1 cellular context compared by ENCODE assay signal in the genomic region with DNA sequence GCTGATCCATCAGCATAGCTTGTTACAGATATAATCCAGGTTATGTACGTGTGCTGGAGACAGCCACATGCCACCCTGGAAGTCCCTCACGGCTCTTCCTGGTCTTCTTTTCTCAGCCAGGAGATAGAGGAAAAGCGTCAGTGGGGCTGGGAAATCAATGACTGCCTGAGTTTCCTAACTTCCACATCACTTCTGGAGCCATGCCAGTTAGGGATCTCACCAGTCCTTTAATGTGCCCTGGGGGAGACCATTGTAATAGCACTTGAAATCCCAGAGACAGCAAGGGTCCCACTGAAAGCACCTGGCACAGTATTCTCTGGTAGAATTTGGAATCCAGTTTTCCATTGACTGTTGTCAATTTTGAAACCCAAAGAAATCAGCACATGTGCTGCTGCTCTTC.
TF ChIP-seq lines count a peak whose summit lies in the region.

No MANE protein-coding gene starts in this region.

TF ChIP-seq in HepG2, 621 proteins besides CTCF, POLR2A, EP300 and RAD21:
- TF ChIP-seq, protein P1, sequence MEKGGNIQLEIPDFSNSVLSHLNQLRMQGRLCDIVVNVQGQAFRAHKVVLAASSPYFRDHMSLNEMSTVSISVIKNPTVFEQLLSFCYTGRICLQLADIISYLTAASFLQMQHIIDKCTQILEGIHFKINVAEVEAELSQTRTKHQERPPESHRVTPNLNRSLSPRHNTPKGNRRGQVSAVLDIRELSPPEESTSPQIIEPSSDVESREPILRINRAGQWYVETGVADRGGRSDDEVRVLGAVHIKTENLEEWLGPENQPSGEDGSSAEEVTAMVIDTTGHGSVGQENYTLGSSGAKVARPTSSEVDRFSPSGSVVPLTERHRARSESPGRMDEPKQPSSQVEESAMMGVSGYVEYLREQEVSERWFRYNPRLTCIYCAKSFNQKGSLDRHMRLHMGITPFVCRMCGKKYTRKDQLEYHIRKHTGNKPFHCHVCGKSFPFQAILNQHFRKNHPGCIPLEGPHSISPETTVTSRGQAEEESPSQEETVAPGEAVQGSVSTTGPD (CRISPR knock-in tag; IDR thresholded peaks at IDR 0.05): peak; percentile 38; the same call in 1 of the 2 replicates
- TF ChIP-seq ZKSCAN8 (CRISPR knock-in tag; IDR thresholded peaks at IDR 0.05; ENCODE audit: borderline replicate concordance) (no peak), BRD4 (CRISPR knock-in tag; IDR thresholded peaks at IDR 0.05) (no peak), DNMT1 (CRISPR knock-in tag; IDR thresholded peaks at IDR 0.05) (no peak), MAZ (IDR thresholded peaks at IDR 0.05; ENCODE audit: borderline replicate concordance, low read depth, low read length) (no peak), MAZ (CRISPR knock-in tag; IDR thresholded peaks at IDR 0.05; ENCODE audit: low read depth) (no peak), ZNF282 (IDR thresholded peaks at IDR 0.05; ENCODE audit: partially characterized antibody) (no peak), ZNF841 (CRISPR knock-in tag; IDR thresholded peaks at IDR 0.05; ENCODE audit: borderline replicate concordance) (no peak), ZNF441 (CRISPR knock-in tag; IDR thresholded peaks at IDR 0.05; ENCODE audit: borderline replicate concordance) (no peak), ISL2 (CRISPR knock-in tag; IDR thresholded peaks at IDR 0.05) (no peak), ZNF292 (CRISPR knock-in tag; IDR thresholded peaks at IDR 0.05; ENCODE audit: borderline replicate concordance, low read depth) (no peak), HOXA9 (CRISPR knock-in tag; IDR thresholded peaks at IDR 0.05; ENCODE audit: borderline replicate concordance) (no peak), NCOA2 (CRISPR knock-in tag; IDR thresholded peaks at IDR 0.05) (no peak), STAG1 (CRISPR knock-in tag; IDR thresholded peaks at IDR 0.05) (no peak), ZNF230 (CRISPR knock-in tag; IDR thresholded peaks at IDR 0.05) (no peak), ZNF567 (CRISPR knock-in tag; IDR thresholded peaks at IDR 0.05; ENCODE audit: borderline replicate concordance) (no peak), REPIN1 (CRISPR knock-in tag; IDR thresholded peaks at IDR 0.05; ENCODE audit: borderline replicate concordance, low read depth) (no peak), ZNF496 (CRISPR knock-in tag; IDR thresholded peaks at IDR 0.05; ENCODE audit: insufficient replicate concordance) (no peak), ZNF572 (CRISPR knock-in tag; IDR thresholded peaks at IDR 0.05) (no peak), XRCC5 (optimal IDR thresholded peaks at IDR 0.05; ENCODE audit: low read length) (peak; percentile 0), ZNF30 (CRISPR knock-in tag; IDR thresholded peaks at IDR 0.05) (no peak), NRL (CRISPR knock-in tag; IDR thresholded peaks at IDR 0.05; ENCODE audit: borderline replicate concordance) (no peak), ZMAT3 (CRISPR knock-in tag; conservative IDR thresholded peaks at IDR 0.05) (no peak), MLLT10 (CRISPR knock-in tag; IDR thresholded peaks at IDR 0.05) (no peak), MED8 (CRISPR knock-in tag; IDR thresholded peaks at IDR 0.05; ENCODE audit: insufficient replicate concordance) (peak; percentile 17), ZNF451 (CRISPR knock-in tag; IDR thresholded peaks at IDR 0.05) (no peak), ZNF136 (CRISPR knock-in tag; IDR thresholded peaks at IDR 0.05; ENCODE audit: low read depth) (peak; percentile 72; the same call in 1 of the 2 replicates), LCORL (IDR thresholded peaks at IDR 0.05) (no peak), LCORL (CRISPR knock-in tag; IDR thresholded peaks at IDR 0.05) (peak; percentile 46; the same call in 1 of the 2 replicates), NR3C1 (CRISPR knock-in tag; IDR thresholded peaks at IDR 0.05) (no peak), CHD2 (IDR thresholded peaks at IDR 0.05; ENCODE audit: low read depth, low read length) (no peak), CREB1 (IDR thresholded peaks at IDR 0.05) (no peak), CREB1 (CRISPR knock-in tag; IDR thresholded peaks at IDR 0.05) (0 out of 2 replicates have a peak, but pooled peaks have one; percentile 0)
- TF ChIP-seq, protein P2, sequence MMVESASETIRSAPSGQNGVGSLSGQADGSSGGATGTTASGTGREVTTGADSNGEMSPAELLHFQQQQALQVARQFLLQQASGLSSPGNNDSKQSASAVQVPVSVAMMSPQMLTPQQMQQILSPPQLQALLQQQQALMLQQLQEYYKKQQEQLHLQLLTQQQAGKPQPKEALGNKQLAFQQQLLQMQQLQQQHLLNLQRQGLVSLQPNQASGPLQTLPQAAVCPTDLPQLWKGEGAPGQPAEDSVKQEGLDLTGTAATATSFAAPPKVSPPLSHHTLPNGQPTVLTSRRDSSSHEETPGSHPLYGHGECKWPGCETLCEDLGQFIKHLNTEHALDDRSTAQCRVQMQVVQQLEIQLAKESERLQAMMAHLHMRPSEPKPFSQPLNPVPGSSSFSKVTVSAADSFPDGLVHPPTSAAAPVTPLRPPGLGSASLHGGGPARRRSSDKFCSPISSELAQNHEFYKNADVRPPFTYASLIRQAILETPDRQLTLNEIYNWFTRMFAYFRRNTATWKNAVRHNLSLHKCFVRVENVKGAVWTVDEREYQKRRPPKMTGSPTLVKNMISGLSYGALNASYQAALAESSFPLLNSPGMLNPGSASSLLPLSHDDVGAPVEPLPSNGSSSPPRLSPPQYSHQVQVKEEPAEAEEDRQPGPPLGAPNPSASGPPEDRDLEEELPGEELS (CRISPR knock-in tag; IDR thresholded peaks at IDR 0.05): no peak
- TF ChIP-seq, protein P3, sequence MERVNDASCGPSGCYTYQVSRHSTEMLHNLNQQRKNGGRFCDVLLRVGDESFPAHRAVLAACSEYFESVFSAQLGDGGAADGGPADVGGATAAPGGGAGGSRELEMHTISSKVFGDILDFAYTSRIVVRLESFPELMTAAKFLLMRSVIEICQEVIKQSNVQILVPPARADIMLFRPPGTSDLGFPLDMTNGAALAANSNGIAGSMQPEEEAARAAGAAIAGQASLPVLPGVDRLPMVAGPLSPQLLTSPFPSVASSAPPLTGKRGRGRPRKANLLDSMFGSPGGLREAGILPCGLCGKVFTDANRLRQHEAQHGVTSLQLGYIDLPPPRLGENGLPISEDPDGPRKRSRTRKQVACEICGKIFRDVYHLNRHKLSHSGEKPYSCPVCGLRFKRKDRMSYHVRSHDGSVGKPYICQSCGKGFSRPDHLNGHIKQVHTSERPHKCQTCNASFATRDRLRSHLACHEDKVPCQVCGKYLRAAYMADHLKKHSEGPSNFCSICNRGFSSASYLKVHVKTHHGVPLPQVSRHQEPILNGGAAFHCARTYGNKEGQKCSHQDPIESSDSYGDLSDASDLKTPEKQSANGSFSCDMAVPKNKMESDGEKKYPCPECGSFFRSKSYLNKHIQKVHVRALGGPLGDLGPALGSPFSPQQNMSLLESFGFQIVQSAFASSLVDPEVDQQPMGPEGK (CRISPR knock-in tag; IDR thresholded peaks at IDR 0.05): no peak
- TF ChIP-seq, protein P4, sequence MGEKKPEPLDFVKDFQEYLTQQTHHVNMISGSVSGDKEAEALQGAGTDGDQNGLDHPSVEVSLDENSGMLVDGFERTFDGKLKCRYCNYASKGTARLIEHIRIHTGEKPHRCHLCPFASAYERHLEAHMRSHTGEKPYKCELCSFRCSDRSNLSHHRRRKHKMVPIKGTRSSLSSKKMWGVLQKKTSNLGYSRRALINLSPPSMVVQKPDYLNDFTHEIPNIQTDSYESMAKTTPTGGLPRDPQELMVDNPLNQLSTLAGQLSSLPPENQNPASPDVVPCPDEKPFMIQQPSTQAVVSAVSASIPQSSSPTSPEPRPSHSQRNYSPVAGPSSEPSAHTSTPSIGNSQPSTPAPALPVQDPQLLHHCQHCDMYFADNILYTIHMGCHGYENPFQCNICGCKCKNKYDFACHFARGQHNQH (CRISPR knock-in tag; IDR thresholded peaks at IDR 0.05): no peak
- TF ChIP-seq, protein P5, sequence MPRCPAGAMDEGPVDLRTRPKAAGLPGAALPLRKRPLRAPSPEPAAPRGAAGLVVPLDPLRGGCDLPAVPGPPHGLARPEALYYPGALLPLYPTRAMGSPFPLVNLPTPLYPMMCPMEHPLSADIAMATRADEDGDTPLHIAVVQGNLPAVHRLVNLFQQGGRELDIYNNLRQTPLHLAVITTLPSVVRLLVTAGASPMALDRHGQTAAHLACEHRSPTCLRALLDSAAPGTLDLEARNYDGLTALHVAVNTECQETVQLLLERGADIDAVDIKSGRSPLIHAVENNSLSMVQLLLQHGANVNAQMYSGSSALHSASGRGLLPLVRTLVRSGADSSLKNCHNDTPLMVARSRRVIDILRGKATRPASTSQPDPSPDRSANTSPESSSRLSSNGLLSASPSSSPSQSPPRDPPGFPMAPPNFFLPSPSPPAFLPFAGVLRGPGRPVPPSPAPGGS (CRISPR knock-in tag; IDR thresholded peaks at IDR 0.05): no peak
- TF ChIP-seq, protein P6, sequence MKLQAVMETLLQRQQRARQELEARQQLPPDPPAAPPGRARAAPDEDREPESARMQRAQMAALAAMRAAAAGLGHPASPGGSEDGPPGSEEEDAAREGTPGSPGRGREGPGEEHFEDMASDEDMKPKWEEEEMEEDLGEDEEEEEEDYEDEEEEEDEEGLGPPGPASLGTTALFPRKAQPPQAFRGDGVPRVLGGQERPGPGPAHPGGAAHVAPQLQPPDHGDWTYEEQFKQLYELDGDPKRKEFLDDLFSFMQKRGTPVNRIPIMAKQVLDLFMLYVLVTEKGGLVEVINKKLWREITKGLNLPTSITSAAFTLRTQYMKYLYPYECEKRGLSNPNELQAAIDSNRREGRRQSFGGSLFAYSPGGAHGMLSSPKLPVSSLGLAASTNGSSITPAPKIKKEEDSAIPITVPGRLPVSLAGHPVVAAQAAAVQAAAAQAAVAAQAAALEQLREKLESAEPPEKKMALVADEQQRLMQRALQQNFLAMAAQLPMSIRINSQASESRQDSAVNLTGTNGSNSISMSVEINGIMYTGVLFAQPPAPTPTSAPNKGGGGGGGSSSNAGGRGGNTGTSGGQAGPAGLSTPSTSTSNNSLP (IDR thresholded peaks at IDR 0.05; ENCODE audit: low read depth, low read length): no peak
- TF ChIP-seq, protein P7, sequence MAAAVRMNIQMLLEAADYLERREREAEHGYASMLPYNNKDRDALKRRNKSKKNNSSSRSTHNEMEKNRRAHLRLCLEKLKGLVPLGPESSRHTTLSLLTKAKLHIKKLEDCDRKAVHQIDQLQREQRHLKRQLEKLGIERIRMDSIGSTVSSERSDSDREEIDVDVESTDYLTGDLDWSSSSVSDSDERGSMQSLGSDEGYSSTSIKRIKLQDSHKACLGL (CRISPR knock-in tag; IDR thresholded peaks at IDR 0.05): 0 out of 2 replicates have a peak, but pooled peaks have one; percentile 23
- TF ChIP-seq, protein P8, sequence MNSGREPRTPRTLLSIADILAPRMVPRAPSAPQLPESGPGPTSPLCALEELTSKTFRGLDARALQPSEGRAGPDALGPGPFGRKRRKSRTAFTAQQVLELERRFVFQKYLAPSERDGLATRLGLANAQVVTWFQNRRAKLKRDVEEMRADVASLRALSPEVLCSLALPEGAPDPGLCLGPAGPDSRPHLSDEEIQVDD (CRISPR knock-in tag; IDR thresholded peaks at IDR 0.05; ENCODE audit: borderline replicate concordance): no peak
- TF ChIP-seq, protein P9, sequence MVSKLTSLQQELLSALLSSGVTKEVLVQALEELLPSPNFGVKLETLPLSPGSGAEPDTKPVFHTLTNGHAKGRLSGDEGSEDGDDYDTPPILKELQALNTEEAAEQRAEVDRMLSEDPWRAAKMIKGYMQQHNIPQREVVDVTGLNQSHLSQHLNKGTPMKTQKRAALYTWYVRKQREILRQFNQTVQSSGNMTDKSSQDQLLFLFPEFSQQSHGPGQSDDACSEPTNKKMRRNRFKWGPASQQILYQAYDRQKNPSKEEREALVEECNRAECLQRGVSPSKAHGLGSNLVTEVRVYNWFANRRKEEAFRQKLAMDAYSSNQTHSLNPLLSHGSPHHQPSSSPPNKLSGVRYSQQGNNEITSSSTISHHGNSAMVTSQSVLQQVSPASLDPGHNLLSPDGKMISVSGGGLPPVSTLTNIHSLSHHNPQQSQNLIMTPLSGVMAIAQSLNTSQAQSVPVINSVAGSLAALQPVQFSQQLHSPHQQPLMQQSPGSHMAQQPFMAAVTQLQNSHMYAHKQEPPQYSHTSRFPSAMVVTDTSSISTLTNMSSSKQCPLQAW (CRISPR knock-in tag; IDR thresholded peaks at IDR 0.05): 0 out of 2 replicates have a peak, but pooled peaks have one; percentile 8
